15 cellular contexts compared by ENCODE assay signal in genomic region chr10:12489806-12490205, GRCh38.
"Had no signal": no experiment of that assay in that cellular context is flagged by ENCODE, and none has a peak within 500 bp of the region (broad histone marks: within the 10 kb centered on the region; RNA-seq: fewer than 3 reads in every experiment).

No MANE protein-coding gene starts in this region.

- H3K36me3 ChIP-seq: cardiac muscle cell, upper lobe of left lung had no signal

- H3K9me3 ChIP-seq: upper lobe of left lung had no signal

- FAIRE-seq: astrocyte had no signal

- DNase-seq: activated CD4-positive, alpha-beta T cell treated with anti-CD3 and anti-CD28 coated beads for 4 hours; activated CD8-positive, alpha-beta memory T cell treated with anti-CD3 and anti-CD28 coated beads, Interleukin-2, amount 50 U/mL, for 48 hours; activated CD8-positive, alpha-beta T cell treated with anti-CD3 and anti-CD28 coated beads, Interleukin-2, amount 10 ng/mL, durations not matched to agents 7 days and 5 days; activated naive CD4-positive, alpha-beta T cell treated with anti-CD3 and anti-CD28 coated beads for 36 hours; effector memory CD4-positive, alpha-beta T cell; kidney glomerular epithelial cell; mammary epithelial cell; stimulated activated naive CD4-positive, alpha-beta T cell; T1000 had no signal

- H3K27ac ChIP-seq: cardiac muscle cell, coronary artery, epithelial cell of prostate, upper lobe of left lung had no signal

- H3K4me3 Mint-ChIP-seq: activated CD8-positive, alpha-beta T cell treated with anti-CD3 and anti-CD28 coated beads, Interleukin-2, amount 10 ng/mL, durations not matched to agents 7 days and 5 days; activated naive CD4-positive, alpha-beta T cell treated with anti-CD3 and anti-CD28 coated beads for 36 hours had no signal

- H3K27ac Mint-ChIP-seq: activated CD8-positive, alpha-beta T cell treated with anti-CD3 and anti-CD28 coated beads, Interleukin-2, amount 10 ng/mL, durations not matched to agents 7 days and 5 days; activated naive CD4-positive, alpha-beta T cell treated with anti-CD3 and anti-CD28 coated beads for 36 hours had no signal

- H3K9me3 Mint-ChIP-seq: activated naive CD4-positive, alpha-beta T cell treated with anti-CD3 and anti-CD28 coated beads for 36 hours had no signal

- ATAC-seq: activated CD8-positive, alpha-beta T cell treated with anti-CD3 and anti-CD28 coated beads, Interleukin-2, amount 10 ng/mL, durations not matched to agents 7 days and 5 days had no signal

- H3K4me3 ChIP-seq: cardiac muscle cell, coronary artery, smooth muscle cell, upper lobe of left lung had no signal

- H3K27me3 ChIP-seq: cardiac muscle cell, upper lobe of left lung had no signal
